In genomic region chr10:12470719-12471118, GRCh38 we compare ENCODE assay signal across 17 cellular contexts.
DNase-seq lines count a peak whose midpoint lies in the region; ATAC-seq, FAIRE-seq and TF ChIP-seq lines count a peak whose summit lies in the region.
"Had no signal": no experiment of that assay in that cellular context is flagged by ENCODE, and none has a peak within 500 bp of the region (broad histone marks: within the 10 kb centered on the region; RNA-seq: fewer than 3 reads in every experiment).

No MANE protein-coding gene starts in this region.

- H3K9me3 Mint-ChIP-seq in GM23338: no peaks in the 10 kb centered on the region; the same call in 2 of the 3 replicates
- peaks cover 10% of the 10 kb centered on the region for H3K9me3 Mint-ChIP-seq in neural crest cell
- H3K9me3 Mint-ChIP-seq in activated T-helper 1 cell treated with anti-CD3 and anti-CD28 coated beads, Interleukin-12 subunit alpha, Interleukin-12 subunit beta, Interleukin-2, Interleukin-4 antibody, amounts not matched to agents 30 ng/mL and 10 ng/mL and 1 ng/mL, durations not matched to agents 14 hours and 24 hours and 36 hours: peaks cover 4% of the 10 kb centered on the region

- H3K9ac ChIP-seq in HepG2 (ENCODE audit: insufficient read depth, low read depth, low read length): no peak overlapping the region
- H3K9ac ChIP-seq in trophoblast cell (ENCODE audit: low read length): no peak overlapping the region

- POLR2A ChIA-PET in HepG2 (lab: Yijun Ruan, JAX): no interaction called here

- H3K4me3 Mint-ChIP-seq in GM23338: no peak overlapping the region
- no peak overlapping the region for H3K4me3 Mint-ChIP-seq in neural crest cell
- H3K4me3 Mint-ChIP-seq in activated T-helper 1 cell treated with anti-CD3 and anti-CD28 coated beads, Interleukin-12 subunit alpha, Interleukin-12 subunit beta, Interleukin-2, Interleukin-4 antibody, amounts not matched to agents 30 ng/mL and 10 ng/mL and 1 ng/mL, durations not matched to agents 14 hours and 24 hours and 36 hours: no peak overlapping the region
- H3K4me3 Mint-ChIP-seq: B cell; CD4-positive, alpha-beta memory T cell had no signal

- H4K12ac ChIP-seq in trophoblast cell (ENCODE audit: low read depth, low read length): no peak overlapping the region

- H3K4ac ChIP-seq in trophoblast cell (ENCODE audit: low read depth, low read length): no peak overlapping the region

- no peak overlapping the region for H3K14ac ChIP-seq in trophoblast cell (ENCODE audit: low read length)

- H3K9me2 ChIP-seq in GM23338 (ENCODE audit: insufficient read depth): 0 out of 2 replicates have a peak, but pooled peaks cover 6% of the 10 kb centered on the region

- no peak for TF ChIP-seq EP300 in HepG2 (IDR thresholded peaks at IDR 0.05; ENCODE audit: low read depth in 2 of 2, low read length in 2 of 2)
- TF ChIP-seq EP300 in HepG2 (CRISPR knock-in tag; IDR thresholded peaks at IDR 0.05; ENCODE audit: borderline replicate concordance): no peak

- DNase-seq in GM23338 (ENCODE audit: low spot score) (no peak), HepG2 (ENCODE audit: low spot score) (no peak), neural crest cell (ENCODE audit: low read depth, low spot score) (no peak), pons (ENCODE audit: low spot score) (no peak), trophoblast cell (no peak)
- no peak for DNase-seq in stimulated activated CD4-positive, alpha-beta T cell treated with anti-CD3 and anti-CD28 coated beads, Interleukin-2, amount 100 ng/mL, for 24 hours
- DNase-seq in activated T-helper 1 cell treated with anti-CD3 and anti-CD28 coated beads, Interleukin-12 subunit alpha, Interleukin-12 subunit beta, Interleukin-2, Interleukin-4 antibody, amounts not matched to agents 30 ng/mL and 10 ng/mL and 1 ng/mL, durations not matched to agents 14 hours and 24 hours and 36 hours (ENCODE audit: low spot score): no peak
- DNase-seq: CD4-positive, alpha-beta memory T cell; EL; GOT3; MG63; NCI-H1930; NCI-H510A; SHP77 had no signal

- H3K79me2 ChIP-seq in GM23338 (replicated peaks; ENCODE audit: insufficient read depth) (no peaks in the 10 kb centered on the region), HepG2 (ENCODE audit: insufficient read depth, low read length) (no peaks in the 10 kb centered on the region), trophoblast cell (ENCODE audit: control insufficient read depth, insufficient read depth, low read length, poor library complexity) (no peaks in the 10 kb centered on the region)

- H2BK5ac ChIP-seq in trophoblast cell (ENCODE audit: low read depth, low read length, poor library complexity): no peak overlapping the region

- ATAC-seq in GM23338 (no peak), HepG2 (peak; percentile 21; the same call in 1 of the 3 replicates)

- no peak overlapping the region for H3K4me2 ChIP-seq in GM23338
- no peak overlapping the region for H3K4me2 ChIP-seq in HepG2 (ENCODE audit: low read depth, low read length)
- no peak overlapping the region for H3K4me2 ChIP-seq in trophoblast cell (ENCODE audit: low read length)

- H3K27ac Mint-ChIP-seq in GM23338: peak overlapping the region; percentile 74
- H3K27ac Mint-ChIP-seq in neural crest cell (ENCODE audit: unreplicated experiment): peak overlapping the region; percentile 76
- H3K27ac Mint-ChIP-seq in activated T-helper 1 cell treated with anti-CD3 and anti-CD28 coated beads, Interleukin-12 subunit alpha, Interleukin-12 subunit beta, Interleukin-2, Interleukin-4 antibody, amounts not matched to agents 30 ng/mL and 10 ng/mL and 1 ng/mL, durations not matched to agents 14 hours and 24 hours and 36 hours: no peak overlapping the region

- H4K8ac ChIP-seq in trophoblast cell (ENCODE audit: low read depth, low read length): no peak overlapping the region

- H3K4me1 Mint-ChIP-seq in GM23338: peaks cover 21% of the 10 kb centered on the region
- H3K4me1 Mint-ChIP-seq in neural crest cell: peaks cover 12% of the 10 kb centered on the region
- peaks cover 6% of the 10 kb centered on the region for H3K4me1 Mint-ChIP-seq in activated T-helper 1 cell treated with anti-CD3 and anti-CD28 coated beads, Interleukin-12 subunit alpha, Interleukin-12 subunit beta, Interleukin-2, Interleukin-4 antibody, amounts not matched to agents 30 ng/mL and 10 ng/mL and 1 ng/mL, durations not matched to agents 14 hours and 24 hours and 36 hours (ENCODE audit: low read depth)

- intact Hi-C loops in HepG2 (cut with micrococcal nuclease; ENCODE audit: unreplicated experiment): no loop called here
- intact Hi-C loops in activated T-helper 1 cell treated with anti-CD3 and anti-CD28 coated beads, Interleukin-12 subunit alpha, Interleukin-12 subunit beta, Interleukin-2, Interleukin-4 antibody, amounts not matched to agents 30 ng/mL and 10 ng/mL and 1 ng/mL, durations not matched to agents 14 hours and 24 hours and 36 hours (cut with micrococcal nuclease): no loop called here

- 84% methylated on average over 10 of the region's 10 CpGs for WGBS in HepG2 (ENCODE audit: low lambda C conversion rate)
- WGBS in trophoblast cell (ENCODE audit: extremely low coverage, insufficient coverage, insufficient read length): no CpG with 5 or more reads among the region's 10 CpGs

- H3K27ac ChIP-seq in GM23338 (ENCODE audit: low read depth): no peak overlapping the region
- peak overlapping the region; percentile 54; the same call in 1 of the 2 replicates for H3K27ac ChIP-seq in VCaP
- H3K27ac ChIP-seq in HepG2 (ENCODE audit: extremely low read length, insufficient read depth, low read length): no peak overlapping the region
- no peak overlapping the region for H3K27ac ChIP-seq in trophoblast cell (ENCODE audit: low read depth, low read length)

- no peaks in the 10 kb centered on the region for H3K79me1 ChIP-seq in trophoblast cell (ENCODE audit: low read length)

- no peaks in the 10 kb centered on the region; the same call in 2 of the 3 replicates for H3K36me3 Mint-ChIP-seq in GM23338 (ENCODE audit: low read depth)
- H3K36me3 Mint-ChIP-seq in neural crest cell (ENCODE audit: low read depth): peaks cover 3% of the 10 kb centered on the region
- H3K36me3 Mint-ChIP-seq in activated T-helper 1 cell treated with anti-CD3 and anti-CD28 coated beads, Interleukin-12 subunit alpha, Interleukin-12 subunit beta, Interleukin-2, Interleukin-4 antibody, amounts not matched to agents 30 ng/mL and 10 ng/mL and 1 ng/mL, durations not matched to agents 14 hours and 24 hours and 36 hours (ENCODE audit: low read depth): no peaks in the 10 kb centered on the region

- H2AK5ac ChIP-seq in trophoblast cell (ENCODE audit: low read length): no peak overlapping the region

- no peak for TF ChIP-seq CTCF in GM23338 (conservative IDR thresholded peaks at IDR 0.05; ENCODE audit: low read depth in 2 of 2)
- TF ChIP-seq CTCF in VCaP (conservative IDR thresholded peaks at IDR 0.05): no peak
- TF ChIP-seq CTCF in HepG2 (CRISPR knock-in tag; IDR thresholded peaks at IDR 0.05): no peak
- TF ChIP-seq CTCF in neural crest cell (conservative IDR thresholded peaks at IDR 0.05): no peak

- no TSS peak for BruUV-seq in HepG2 (replicated peaks; lab: Mats Ljungman, UMichigan)

- H2AFZ ChIP-seq in GM23338 (no peak overlapping the region), HepG2 (ENCODE audit: low read length) (no peak overlapping the region), trophoblast cell (ENCODE audit: insufficient read depth, low read length, poor library complexity) (no peak overlapping the region)

- no peak for TF ChIP-seq RAD21 in HepG2 (CRISPR knock-in tag; IDR thresholded peaks at IDR 0.05)

- H3K18ac ChIP-seq in trophoblast cell (ENCODE audit: low read length): no peak overlapping the region

- no peak overlapping the region for H4K91ac ChIP-seq in trophoblast cell (ENCODE audit: low read depth, low read length)

- no peaks in the 10 kb centered on the region; the same call in 1 of the 2 replicates for H3K4me1 ChIP-seq in GM23338 (ENCODE audit: insufficient read depth)
- H3K4me1 ChIP-seq in HepG2 (ENCODE audit: insufficient read depth, low read length): peaks cover 11% of the 10 kb centered on the region
- no peaks in the 10 kb centered on the region for H3K4me1 ChIP-seq in trophoblast cell (ENCODE audit: control insufficient read depth in 1 of 2, insufficient read depth in 2 of 2, low read length in 2 of 2)

- H3K9me3 ChIP-seq in HepG2 (ENCODE audit: low read length): no peaks in the 10 kb centered on the region
- peaks cover 1% of the 10 kb centered on the region for H3K9me3 ChIP-seq in trophoblast cell (ENCODE audit: insufficient read depth, low read depth, low read length)
- H3K9me3 ChIP-seq: MG63 had no signal

- H3K4me3 ChIP-seq in GM23338: no peak overlapping the region
- H3K4me3 ChIP-seq in HepG2 (replicated peaks in 1 of 3; ENCODE audit: insufficient read depth in 1 of 3, low read depth in 2 of 3, low read length in 3 of 3): no peak overlapping the region
- no peak overlapping the region for H3K4me3 ChIP-seq in trophoblast cell (ENCODE audit: low read depth, low read length)
- H3K4me3 ChIP-seq: MG63 had no signal

- H4K20me1 ChIP-seq in GM23338 (replicated peaks; ENCODE audit: insufficient read depth): no peaks in the 10 kb centered on the region
- H4K20me1 ChIP-seq in HepG2 (ENCODE audit: insufficient read depth, low read length): no peaks in the 10 kb centered on the region

- FAIRE-seq in HepG2 (lab: Jason Lieb, UNC): no peak
- FAIRE-seq: RCC 7860 had no signal

- H3F3A ChIP-seq in GM23338 (replicated peaks; ENCODE audit: low read depth): no peaks in the 10 kb centered on the region

- H2BK12ac ChIP-seq in trophoblast cell (ENCODE audit: low read length): no peak overlapping the region

- H3K27me3 Mint-ChIP-seq in GM23338 (ENCODE audit: insufficient read depth, low read depth, poor library complexity) (no peaks in the 10 kb centered on the region), neural crest cell (ENCODE audit: low read depth) (no peaks in the 10 kb centered on the region)
- peaks cover 11% of the 10 kb centered on the region for H3K27me3 Mint-ChIP-seq in activated T-helper 1 cell treated with anti-CD3 and anti-CD28 coated beads, Interleukin-12 subunit alpha, Interleukin-12 subunit beta, Interleukin-2, Interleukin-4 antibody, amounts not matched to agents 30 ng/mL and 10 ng/mL and 1 ng/mL, durations not matched to agents 14 hours and 24 hours and 36 hours (ENCODE audit: insufficient read depth)
- H3K27me3 Mint-ChIP-seq: B cell; CD4-positive, alpha-beta memory T cell had no signal

- H2BK120ac ChIP-seq in trophoblast cell (ENCODE audit: insufficient read depth, low read length, poor library complexity): no peak overlapping the region

- no peak for TF ChIP-seq POLR2A in HepG2 (IDR thresholded peaks at IDR 0.05; ENCODE audit: insufficient read depth in 1 of 2, low read depth in 2 of 2, low read length in 2 of 2)

- no peak overlapping the region for H3K23ac ChIP-seq in trophoblast cell (ENCODE audit: low read length)

- in situ Hi-C loops in HepG2 (cut with HindIII; ENCODE audit: extremely low pct_ligation_motif_present, low pct_unique_long_range_greater_than_20kb): no loop called here

- H3K27me3 ChIP-seq in GM23338 (ENCODE audit: insufficient read depth) (no peaks in the 10 kb centered on the region), HepG2 (ENCODE audit: control insufficient read depth in 1 of 2, insufficient read depth in 2 of 2, low read length in 2 of 2) (peaks cover 0 to 12% of the 10 kb centered on the region in 2 experiments; a peak in 1 of 5 replicates), trophoblast cell (ENCODE audit: insufficient read depth, low read length) (no peaks in the 10 kb centered on the region)
- H3K27me3 ChIP-seq: MG63 had no signal

- CTCF ChIA-PET in HepG2 (lab: Yijun Ruan, JAX; ENCODE audit: low intra/inter-chr PET ratio, low total read pairs): no interaction called here

- H3K36me3 ChIP-seq in GM23338 (ENCODE audit: insufficient read depth): no peaks in the 10 kb centered on the region
- no peaks in the 10 kb centered on the region for H3K36me3 ChIP-seq in HepG2 (replicated peaks in 1 of 2; ENCODE audit: control insufficient read depth in 1 of 2, insufficient read depth in 2 of 2, low read length in 2 of 2)
- H3K36me3 ChIP-seq in trophoblast cell (ENCODE audit: control insufficient read depth in 1 of 2, insufficient read depth in 2 of 2, low read length in 2 of 2): no peaks in the 10 kb centered on the region
- H3K36me3 ChIP-seq: MG63 had no signal
